ENCODE assay signal across 22 cellular contexts in genomic region chr2:3046170-3046865, GRCh38.
A peak's percentile ranks its signal among the peaks of the same experiment; 100 is the strongest.
DNase-seq lines count a peak whose midpoint lies in the region; ATAC-seq, FAIRE-seq and TF ChIP-seq lines count a peak whose summit lies in the region.
"Had no signal": no experiment of that assay in that cellular context is flagged by ENCODE, and none has a peak within 500 bp of the region (broad histone marks: within the 10 kb centered on the region; RNA-seq: fewer than 3 reads in every experiment).

No MANE protein-coding gene starts in this region.

- H2BK20ac ChIP-seq in H1 (ENCODE audit: low read length), result no peak overlapping the region

- no peak overlapping the region for H2BK120ac ChIP-seq in H1 (replicated peaks; ENCODE audit: low read depth, low read length)

- H3K27ac Mint-ChIP-seq in stimulated activated naive CD8-positive, alpha-beta T cell treated with anti-CD3 and anti-CD28 coated beads, Interleukin-15, amount 100 ng/mL, for 72 hours, result no peak overlapping the region
- H3K27ac Mint-ChIP-seq in glutamatergic neuron (ENCODE audit: unreplicated experiment), result no peak overlapping the region
- H3K27ac Mint-ChIP-seq: B cell; CD4-positive, CD25-positive, alpha-beta regulatory T cell; CD8-positive, alpha-beta T cell; H9 had no signal

- H3K4me3 ChIP-seq in H1 (ENCODE audit: extremely low read depth in 1 of 4, insufficient read depth in 2 of 4, low read depth in 3 of 4, low read length in 4 of 4) (no peak overlapping the region), coronary artery (no peak overlapping the region)
- H3K4me3 ChIP-seq: BLaER1 had no signal

- H3K9me3 ChIP-seq in H1 (ENCODE audit: insufficient read depth in 2 of 2, low read depth in 1 of 2, low read length in 1 of 2), result peaks cover 2 to 10% of the 10 kb centered on the region in 2 experiments; a peak in 2 of 4 replicates
- H3K9me3 ChIP-seq: BLaER1, Caco-2 had no signal

- H3K27me3 Mint-ChIP-seq in stimulated activated naive CD8-positive, alpha-beta T cell treated with anti-CD3 and anti-CD28 coated beads, Interleukin-15, amount 100 ng/mL, for 72 hours, result no peaks in the 10 kb centered on the region
- peaks cover 11% of the 10 kb centered on the region for H3K27me3 Mint-ChIP-seq in glutamatergic neuron (ENCODE audit: unreplicated experiment)
- H3K27me3 Mint-ChIP-seq: B cell; CD4-positive, CD25-positive, alpha-beta regulatory T cell had no signal

- no peak for TF ChIP-seq CTCF in H1 (IDR thresholded peaks at IDR 0.05; ENCODE audit: control extremely low read depth in 1 of 3, insufficient read depth in 1 of 3, low read depth in 1 of 3, low read length in 3 of 3)
- no peak for TF ChIP-seq CTCF in coronary artery (IDR thresholded peaks at IDR 0.05)
- no peak for TF ChIP-seq CTCF in glutamatergic neuron (IDR thresholded peaks at IDR 0.05; ENCODE audit: partially characterized antibody, unreplicated experiment)

- no peak for TF ChIP-seq EP300 in H1 (IDR thresholded peaks at IDR 0.05; ENCODE audit: borderline replicate concordance in 1 of 2, low read depth in 2 of 2, low read length in 2 of 2)

- H3K27ac ChIP-seq in H1 (ENCODE audit: low read depth, low read length) (no peak overlapping the region), coronary artery (no peak overlapping the region)
- H3K27ac ChIP-seq: 22Rv1, BLaER1, C4-2B had no signal

- no peak overlapping the region for H3K14ac ChIP-seq in H1 (ENCODE audit: insufficient read length)

- TF ChIP-seq POLR2A in H1 (IDR thresholded peaks at IDR 0.05; ENCODE audit: control extremely low read depth in 1 of 2, low read depth in 2 of 2, low read length in 2 of 2), result no peak

- no peak overlapping the region for H4K8ac ChIP-seq in H1 (ENCODE audit: extremely low read depth, insufficient read depth, low read length)

- TF ChIP-seq RAD21 in H1 (IDR thresholded peaks at IDR 0.05 in 1 of 2, conservative IDR thresholded peaks at IDR 0.05 in 1 of 2; ENCODE audit: low read depth in 2 of 2, low read length in 2 of 2), result no peak

- peaks cover 0 to 10% of the 10 kb centered on the region in 2 experiments for H4K20me1 ChIP-seq in H1 (replicated peaks in 1 of 2; ENCODE audit: control insufficient read depth in 1 of 2, insufficient read depth in 2 of 2, low read length in 2 of 2)
- H4K20me1 ChIP-seq: BLaER1 had no signal

- peak overlapping the region; percentile 99 for H3K56ac ChIP-seq in H1 (replicated peaks; ENCODE audit: insufficient read length, low read depth, low read length)

- peaks cover 11% of the 10 kb centered on the region for H3K23me2 ChIP-seq in H1 (ENCODE audit: low read depth, low read length)

- no peak overlapping the region for H2AK5ac ChIP-seq in H1 (ENCODE audit: low read depth, low read length)

- H3K4me1 ChIP-seq in H1 (replicated peaks in 1 of 4; ENCODE audit: control insufficient read depth in 3 of 4, insufficient read depth in 4 of 4, low read length in 3 of 4), result no peaks in the 10 kb centered on the region
- H3K4me1 ChIP-seq: Caco-2 had no signal

- H3K9ac ChIP-seq in H1 (replicated peaks in 1 of 4; ENCODE audit: extremely low read depth in 1 of 4, low read depth in 3 of 4, low read length in 3 of 4), result no peak overlapping the region
- H3K9ac ChIP-seq: BLaER1 had no signal

- H3K4me1 Mint-ChIP-seq in stimulated activated naive CD8-positive, alpha-beta T cell treated with anti-CD3 and anti-CD28 coated beads, Interleukin-15, amount 100 ng/mL, for 72 hours, result peaks cover 3% of the 10 kb centered on the region
- H3K4me1 Mint-ChIP-seq in glutamatergic neuron (ENCODE audit: low read depth, unreplicated experiment), result peaks cover 12% of the 10 kb centered on the region
- H3K4me1 Mint-ChIP-seq: B cell; CD4-positive, CD25-positive, alpha-beta regulatory T cell; H9 had no signal

- H3K4me2 ChIP-seq in H1 (ENCODE audit: insufficient read depth in 1 of 2, low read depth in 2 of 2, low read length in 2 of 2), result no peak overlapping the region
- H3K4me2 ChIP-seq: BLaER1 had no signal

- no peaks in the 10 kb centered on the region for H3K36me3 Mint-ChIP-seq in glutamatergic neuron (ENCODE audit: unreplicated experiment)
- H3K36me3 Mint-ChIP-seq: CD4-positive, CD25-positive, alpha-beta regulatory T cell; CD8-positive, alpha-beta T cell had no signal

- no peak overlapping the region for H2AFZ ChIP-seq in H1 (ENCODE audit: low read length)

- no peak overlapping the region for H3K4me3 Mint-ChIP-seq in stimulated activated naive CD8-positive, alpha-beta T cell treated with anti-CD3 and anti-CD28 coated beads, Interleukin-15, amount 100 ng/mL, for 72 hours
- no peak overlapping the region for H3K4me3 Mint-ChIP-seq in glutamatergic neuron (ENCODE audit: unreplicated experiment)
- H3K4me3 Mint-ChIP-seq: B cell; CD4-positive, CD25-positive, alpha-beta regulatory T cell; CD8-positive, alpha-beta T cell; H9 had no signal

- no peaks in the 10 kb centered on the region for H3K9me3 Mint-ChIP-seq in stimulated activated naive CD8-positive, alpha-beta T cell treated with anti-CD3 and anti-CD28 coated beads, Interleukin-15, amount 100 ng/mL, for 72 hours
- H3K9me3 Mint-ChIP-seq in glutamatergic neuron (ENCODE audit: unreplicated experiment), result peaks cover 4% of the 10 kb centered on the region
- H3K9me3 Mint-ChIP-seq: CD8-positive, alpha-beta T cell; H9 had no signal

- no peak overlapping the region for H3K18ac ChIP-seq in H1 (ENCODE audit: extremely low read depth, low read length)

- H3K79me2 ChIP-seq in H1 (ENCODE audit: control insufficient read depth in 1 of 2, insufficient read depth in 2 of 2, low read length in 2 of 2), result no peaks in the 10 kb centered on the region

- no peak overlapping the region for H4K5ac ChIP-seq in H1 (ENCODE audit: insufficient read length, low read depth, low read length)

- H2BK12ac ChIP-seq in H1 (ENCODE audit: low read depth, low read length), result no peak overlapping the region

- no peak overlapping the region for H2BK15ac ChIP-seq in H1 (ENCODE audit: low read length)

- H3K36me3 ChIP-seq in H1 (ENCODE audit: control insufficient read depth in 2 of 4, insufficient read depth in 4 of 4, low read length in 3 of 4), result no peaks in the 10 kb centered on the region; a peak in 1 of 8 replicates
- H3K36me3 ChIP-seq: BLaER1 had no signal

- 82% methylated on average over 14 of the region's 14 CpGs; no CpG with 5 or more reads in 1 of the 2 experiments for WGBS in H1 (ENCODE audit: extremely low coverage in 1 of 2, insufficient coverage in 1 of 2, insufficient read length in 1 of 2, insufficient replicate concordance in 2 of 2, low coverage in 1 of 2, low lambda C conversion rate in 2 of 2, missing lambda C conversion rate in 1 of 2), 2 experiments

- POLR2A ChIA-PET in H1 (lab: Charles Lee; ENCODE audit: partially characterized antibody), result no interaction called here

- CTCF ChIA-PET in H1 (lab: Charles Lee; ENCODE audit: partially characterized antibody), result interaction anchor here (0.7 kb wide), 1 partner anchor 605 kb away, joined by 3 read pairs; no protein-coding TSS in a partner anchor

- FAIRE-seq in H1 (lab: Jason Lieb, UNC), result peak; percentile 24
- peak; percentile 97 for FAIRE-seq in urothelium cell line (lab: Jason Lieb, UNC)
- FAIRE-seq: A204.1 had no signal

- peaks cover 2% of the 10 kb centered on the region; the same call in 1 of the 2 replicates for H3K79me1 ChIP-seq in H1 (ENCODE audit: low read depth, low read length)

- H3K23ac ChIP-seq in H1 (ENCODE audit: insufficient read length), result no peak overlapping the region

- H3K4ac ChIP-seq in H1 (replicated peaks; ENCODE audit: insufficient read length, low read depth, low read length), result peak overlapping the region; percentile 45

- no peak overlapping the region for H2BK5ac ChIP-seq in H1 (ENCODE audit: low read depth, low read length)

- H4K91ac ChIP-seq in H1 (replicated peaks; ENCODE audit: insufficient read length, low read length), result no peak overlapping the region

- peak; percentile 16 for ATAC-seq in stimulated activated naive CD8-positive, alpha-beta T cell treated with anti-CD3 and anti-CD28 coated beads, Interleukin-15, Interleukin-2, amounts not matched to agents 100 U/mL and 50 U/mL, for 24 hours
- no peak for ATAC-seq in stimulated activated naive CD8-positive, alpha-beta T cell treated with anti-CD3 and anti-CD28 coated beads, Interleukin-15, amount 100 ng/mL, for 72 hours
- no peak for ATAC-seq in GM21423 (IDR thresholded peaks at IDR 0.05; ENCODE audit: unreplicated experiment)
- ATAC-seq: CD8-positive, alpha-beta T cell; HCT116 had no signal

- H3K27me3 ChIP-seq in H1 (replicated peaks in 1 of 4; ENCODE audit: control insufficient read depth in 3 of 4, extremely low read depth in 1 of 4, insufficient read depth in 3 of 4, low read length in 3 of 4), result no peaks in the 10 kb centered on the region

- no peak for DNase-seq in stimulated activated naive CD8-positive, alpha-beta T cell treated with anti-CD3 and anti-CD28 coated beads, Interleukin-15, Interleukin-2, amounts not matched to agents 100 U/mL and 50 U/mL, for 24 hours
- DNase-seq in stimulated activated naive CD8-positive, alpha-beta T cell treated with anti-CD3 and anti-CD28 coated beads, Interleukin-15, amount 100 ng/mL, for 72 hours, result no peak
- DNase-seq in H1 (ENCODE audit: low read depth in 1 of 2, low spot score in 2 of 2) (no peak), mesenteric fat pad (ENCODE audit: low spot score) (peak; percentile 86), urothelium cell line (ENCODE audit: low spot score) (no peak), coronary artery (ENCODE audit: low spot score) (no peak), glutamatergic neuron (no peak)
- DNase-seq: Caco-2; CD4-positive, CD25-positive, alpha-beta regulatory T cell; CD8-positive, alpha-beta T cell; DMS 273 treated with DMSO at 0.1 percent for 48 hours; DMS79; GF-D8; GOT3; H9 had no signal

TF ChIP-seq in H1, 55 proteins besides CTCF, POLR2A, EP300 and RAD21:
- TF ChIP-seq YY1 (IDR thresholded peaks at IDR 0.05; ENCODE audit: low read depth, low read length) (no peak), KDM4A (IDR thresholded peaks at IDR 0.05; ENCODE audit: low read depth, low read length, severe bottlenecking) (no peak), NANOG (IDR thresholded peaks at IDR 0.05; ENCODE audit: insufficient read depth, low read depth, low read length, poor library complexity, severe bottlenecking) (no peak), SIN3A (conservative IDR thresholded peaks at IDR 0.05 in 1 of 2, IDR thresholded peaks at IDR 0.05 in 1 of 2; ENCODE audit: low read depth in 1 of 2, low read length in 2 of 2) (no peak)
